ENCODE assay signal across 8 cellular contexts in genomic region chr17:29807520-29808361, GRCh38.
DNase-seq lines count a peak whose midpoint lies in the region; ATAC-seq and TF ChIP-seq lines count a peak whose summit lies in the region.

No MANE protein-coding gene starts in this region.

- intact Hi-C loops in tibial artery (cut with DNase I; ENCODE audit: low total_unique reads): loop anchor here (5.0 to 10.0 kb wide), 2 partner anchors 125 to 287 kb away; partner anchors contain the start of gene SSH2

- no peaks in the 10 kb centered on the region for H3K36me3 Mint-ChIP-seq in IgD-negative memory B cell

- no peaks in the 10 kb centered on the region for H3K9me3 ChIP-seq in tibial artery

- no peak overlapping the region for H3K4me3 ChIP-seq in tibial artery

- peak in 1 of 3 donors; percentile 58 for TF ChIP-seq CTCF in omental fat pad (IDR thresholded peaks at IDR 0.05)
- TF ChIP-seq CTCF in tibial artery (IDR thresholded peaks at IDR 0.05): peak; percentile 65 to 77

- H3K4me1 Mint-ChIP-seq in IgD-negative memory B cell: peaks cover 15 to 28% (median 24%) of the 10 kb centered on the region in 3 donors

- ATAC-seq in omental fat pad (ENCODE audit: low FRiP score) (no peak), HG02798 (IDR thresholded peaks at IDR 0.05; ENCODE audit: poor library complexity, unreplicated experiment) (no peak)

- no peak overlapping the region for H3K27ac ChIP-seq in tibial artery

- DNase-seq in Caki2 (ENCODE audit: low read depth): peak; percentile 64
- peak; percentile 85 for DNase-seq in SK-MEL-5 (ENCODE audit: low read depth, low spot score)
- DNase-seq in activated effector memory CD4-positive, alpha-beta T cell treated with anti-CD3 and anti-CD28 coated beads, Interleukin-2, amount 50 U/mL, for 16 hours: peak; percentile 85
- DNase-seq in foreskin melanocyte: peak; percentile 52
- DNase-seq in omental fat pad (ENCODE audit: low spot score): peak; percentile 64
- DNase-seq in tibial artery: peak in 1 of 2 donors; percentile 64

- peak overlapping the region; percentile 19 to 84 (median 60) for H3K4me3 Mint-ChIP-seq in IgD-negative memory B cell

- H3K27me3 ChIP-seq in tibial artery: no peaks in the 10 kb centered on the region

- no peaks in the 10 kb centered on the region for H3K9me3 Mint-ChIP-seq in IgD-negative memory B cell

- peak overlapping the region in 1 of 3 donors; percentile 18 for H3K27ac Mint-ChIP-seq in IgD-negative memory B cell

- H3K27me3 Mint-ChIP-seq in IgD-negative memory B cell: no peaks in the 10 kb centered on the region

- in situ Hi-C loops in Caki2 (cut with HindIII; ENCODE audit: low pct_unique_long_range_greater_than_20kb, low sequenced_read_pairs): no loop called here
- in situ Hi-C loops in SK-MEL-5 (cut with HindIII; ENCODE audit: low pct_unique_long_range_greater_than_20kb, low sequenced_read_pairs): no loop called here

- no peaks in the 10 kb centered on the region for H3K36me3 ChIP-seq in tibial artery

- H3K4me1 ChIP-seq in tibial artery: no peaks in the 10 kb centered on the region
